1 cellular context compared by ENCODE assay signal in the genomic region with DNA sequence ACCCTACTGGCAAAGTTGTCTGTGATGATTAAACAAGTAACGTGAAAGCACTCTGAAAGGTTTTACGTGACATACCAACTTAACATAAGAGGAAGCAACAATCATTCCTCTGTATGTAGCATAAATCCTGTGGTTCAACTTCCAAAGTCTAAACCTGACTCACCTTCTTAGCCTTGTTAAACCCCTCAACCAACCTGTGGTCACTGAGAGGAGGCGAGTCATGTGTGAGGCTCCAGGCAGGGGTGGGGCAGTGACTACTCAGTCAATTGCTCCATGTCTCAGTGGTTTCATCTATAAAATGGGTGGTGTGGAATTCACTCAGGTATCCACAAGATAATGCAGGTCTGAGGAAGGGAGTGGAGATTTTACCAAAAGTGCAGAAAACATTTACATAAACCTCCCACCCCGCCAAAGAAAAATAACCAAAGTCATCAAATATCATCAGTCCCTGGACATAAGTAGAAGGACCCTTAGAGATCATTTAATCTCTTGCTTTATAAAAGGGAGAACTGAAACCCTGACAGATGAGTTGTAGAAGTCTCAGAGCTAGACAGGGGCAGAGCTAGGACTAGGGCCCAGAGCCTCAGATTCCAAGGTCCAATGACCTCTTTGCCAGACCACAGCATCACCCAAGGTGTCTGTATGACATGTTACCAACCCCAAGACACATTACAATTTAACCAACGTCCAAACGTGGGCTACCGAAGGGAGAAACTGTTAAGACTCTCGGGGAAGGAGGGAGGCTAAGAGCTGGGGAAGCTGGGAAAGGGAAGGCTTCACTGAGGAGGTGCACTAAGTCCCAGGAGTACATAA.
TF ChIP-seq lines count a peak whose summit lies in the region.

No MANE protein-coding gene starts in this region.

TF ChIP-seq in GM12878, 131 proteins besides CTCF, POLR2A, EP300 and RAD21 (continued from another document):
- TF ChIP-seq USF1 (IDR thresholded peaks at IDR 0.05; ENCODE audit: borderline replicate concordance, extremely low read length, insufficient read depth, low read depth, low read length) (no peak), NR2C2 (IDR thresholded peaks at IDR 0.05; ENCODE audit: borderline replicate concordance, control insufficient read depth, insufficient read length, low read depth) (no peak), MXI1 (IDR thresholded peaks at IDR 0.05; ENCODE audit: low read depth, low read length) (peak; percentile 30; the same call in 1 of the 2 replicates), FOS (IDR thresholded peaks at IDR 0.05; ENCODE audit: borderline replicate concordance, extremely low read depth, insufficient read length) (no peak), HDAC6 (IDR thresholded peaks at IDR 0.05; ENCODE audit: unreplicated experiment) (no peak), IKZF2 (IDR thresholded peaks at IDR 0.05) (peak; percentile 90 to 91; a peak in 3 of 4 replicates), ATF7 (IDR thresholded peaks at IDR 0.05; ENCODE audit: low read depth) (peak; percentile 69), SP1 (IDR thresholded peaks at IDR 0.05; ENCODE audit: low read depth, low read length) (no peak), SMAD1 (IDR thresholded peaks at IDR 0.05; ENCODE audit: low read depth, partially characterized antibody) (peak; percentile 71), FOXK2 (IDR thresholded peaks at IDR 0.05) (no peak), SKIL (IDR thresholded peaks at IDR 0.05; ENCODE audit: low read depth, poor library complexity, severe bottlenecking) (peak; percentile 87), ZNF207 (IDR thresholded peaks at IDR 0.05; ENCODE audit: borderline replicate concordance) (no peak), HDAC2 (IDR thresholded peaks at IDR 0.05) (0 out of 2 replicates have a peak, but pooled peaks have one; percentile 66), YBX1 (IDR thresholded peaks at IDR 0.05) (no peak), BRCA1 (IDR thresholded peaks at IDR 0.05; ENCODE audit: low read depth, low read length) (no peak), STAT1 (conservative IDR thresholded peaks at IDR 0.05) (no peak; the same call in 1 of the 2 replicates), ZNF24 (IDR thresholded peaks at IDR 0.05) (0 out of 2 replicates have a peak, but pooled peaks have one; percentile 4), ETV6 (conservative IDR thresholded peaks at IDR 0.05 in 1 of 2, IDR thresholded peaks at IDR 0.05 in 1 of 2; ENCODE audit: borderline replicate concordance in 1 of 2, low read depth in 1 of 2) (peak in 1 of 2 experiments; percentile 33; a peak in 1 of 4 replicates), MTA2 (IDR thresholded peaks at IDR 0.05; ENCODE audit: low read depth) (peak; percentile 76), POLR2AphosphoS5 (IDR thresholded peaks at IDR 0.05; ENCODE audit: low read length) (peak; percentile 80), JUND (IDR thresholded peaks at IDR 0.05; ENCODE audit: low read depth, low read length) (no peak), ZNF384 (IDR thresholded peaks at IDR 0.05; ENCODE audit: borderline replicate concordance, low read depth, low read length) (no peak), POU2F2 (IDR thresholded peaks at IDR 0.05; ENCODE audit: borderline replicate concordance, low read depth, low read length) (peak; percentile 70; the same call in 2 of the 3 replicates), KLF5 (IDR thresholded peaks at IDR 0.05; ENCODE audit: partially characterized antibody) (no peak), SPI1 (IDR thresholded peaks at IDR 0.05; ENCODE audit: borderline replicate concordance, insufficient read depth, low read depth, low read length) (peak; percentile 97), ELK1 (IDR thresholded peaks at IDR 0.05; ENCODE audit: low read depth, low read length) (no peak), GATAD2B (conservative IDR thresholded peaks at IDR 0.05; ENCODE audit: low read depth) (peak; percentile 36; the same call in 1 of the 2 replicates), PAX5 (IDR thresholded peaks at IDR 0.05; ENCODE audit: borderline replicate concordance, low read depth, low read length) (peak; percentile 79), RUNX3 (IDR thresholded peaks at IDR 0.05; ENCODE audit: low read length) (no peak)
- TF ChIP-seq, protein P1, sequence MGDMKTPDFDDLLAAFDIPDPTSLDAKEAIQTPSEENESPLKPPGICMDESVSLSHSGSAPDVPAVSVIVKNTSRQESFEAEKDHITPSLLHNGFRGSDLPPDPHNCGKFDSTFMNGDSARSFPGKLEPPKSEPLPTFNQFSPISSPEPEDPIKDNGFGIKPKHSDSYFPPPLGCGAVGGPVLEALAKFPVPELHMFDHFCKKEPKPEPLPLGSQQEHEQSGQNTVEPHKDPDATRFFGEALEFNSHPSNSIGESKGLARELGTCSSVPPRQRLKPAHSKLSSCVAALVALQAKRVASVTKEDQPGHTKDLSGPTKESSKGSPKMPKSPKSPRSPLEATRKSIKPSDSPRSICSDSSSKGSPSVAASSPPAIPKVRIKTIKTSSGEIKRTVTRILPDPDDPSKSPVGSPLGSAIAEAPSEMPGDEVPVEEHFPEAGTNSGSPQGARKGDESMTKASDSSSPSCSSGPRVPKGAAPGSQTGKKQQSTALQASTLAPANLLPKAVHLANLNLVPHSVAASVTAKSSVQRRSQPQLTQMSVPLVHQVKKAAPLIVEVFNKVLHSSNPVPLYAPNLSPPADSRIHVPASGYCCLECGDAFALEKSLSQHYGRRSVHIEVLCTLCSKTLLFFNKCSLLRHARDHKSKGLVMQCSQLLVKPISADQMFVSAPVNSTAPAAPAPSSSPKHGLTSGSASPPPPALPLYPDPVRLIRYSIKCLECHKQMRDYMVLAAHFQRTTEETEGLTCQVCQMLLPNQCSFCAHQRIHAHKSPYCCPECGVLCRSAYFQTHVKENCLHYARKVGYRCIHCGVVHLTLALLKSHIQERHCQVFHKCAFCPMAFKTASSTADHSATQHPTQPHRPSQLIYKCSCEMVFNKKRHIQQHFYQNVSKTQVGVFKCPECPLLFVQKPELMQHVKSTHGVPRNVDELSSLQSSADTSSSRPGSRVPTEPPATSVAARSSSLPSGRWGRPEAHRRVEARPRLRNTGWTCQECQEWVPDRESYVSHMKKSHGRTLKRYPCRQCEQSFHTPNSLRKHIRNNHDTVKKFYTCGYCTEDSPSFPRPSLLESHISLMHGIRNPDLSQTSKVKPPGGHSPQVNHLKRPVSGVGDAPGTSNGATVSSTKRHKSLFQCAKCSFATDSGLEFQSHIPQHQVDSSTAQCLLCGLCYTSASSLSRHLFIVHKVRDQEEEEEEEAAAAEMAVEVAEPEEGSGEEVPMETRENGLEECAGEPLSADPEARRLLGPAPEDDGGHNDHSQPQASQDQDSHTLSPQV (IDR thresholded peaks at IDR 0.05): no peak
- TF ChIP-seq, protein P2, sequence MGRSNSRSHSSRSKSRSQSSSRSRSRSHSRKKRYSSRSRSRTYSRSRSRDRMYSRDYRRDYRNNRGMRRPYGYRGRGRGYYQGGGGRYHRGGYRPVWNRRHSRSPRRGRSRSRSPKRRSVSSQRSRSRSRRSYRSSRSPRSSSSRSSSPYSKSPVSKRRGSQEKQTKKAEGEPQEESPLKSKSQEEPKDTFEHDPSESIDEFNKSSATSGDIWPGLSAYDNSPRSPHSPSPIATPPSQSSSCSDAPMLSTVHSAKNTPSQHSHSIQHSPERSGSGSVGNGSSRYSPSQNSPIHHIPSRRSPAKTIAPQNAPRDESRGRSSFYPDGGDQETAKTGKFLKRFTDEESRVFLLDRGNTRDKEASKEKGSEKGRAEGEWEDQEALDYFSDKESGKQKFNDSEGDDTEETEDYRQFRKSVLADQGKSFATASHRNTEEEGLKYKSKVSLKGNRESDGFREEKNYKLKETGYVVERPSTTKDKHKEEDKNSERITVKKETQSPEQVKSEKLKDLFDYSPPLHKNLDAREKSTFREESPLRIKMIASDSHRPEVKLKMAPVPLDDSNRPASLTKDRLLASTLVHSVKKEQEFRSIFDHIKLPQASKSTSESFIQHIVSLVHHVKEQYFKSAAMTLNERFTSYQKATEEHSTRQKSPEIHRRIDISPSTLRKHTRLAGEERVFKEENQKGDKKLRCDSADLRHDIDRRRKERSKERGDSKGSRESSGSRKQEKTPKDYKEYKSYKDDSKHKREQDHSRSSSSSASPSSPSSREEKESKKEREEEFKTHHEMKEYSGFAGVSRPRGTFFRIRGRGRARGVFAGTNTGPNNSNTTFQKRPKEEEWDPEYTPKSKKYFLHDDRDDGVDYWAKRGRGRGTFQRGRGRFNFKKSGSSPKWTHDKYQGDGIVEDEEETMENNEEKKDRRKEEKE (IDR thresholded peaks at IDR 0.05): no peak
- TF ChIP-seq, protein P3, sequence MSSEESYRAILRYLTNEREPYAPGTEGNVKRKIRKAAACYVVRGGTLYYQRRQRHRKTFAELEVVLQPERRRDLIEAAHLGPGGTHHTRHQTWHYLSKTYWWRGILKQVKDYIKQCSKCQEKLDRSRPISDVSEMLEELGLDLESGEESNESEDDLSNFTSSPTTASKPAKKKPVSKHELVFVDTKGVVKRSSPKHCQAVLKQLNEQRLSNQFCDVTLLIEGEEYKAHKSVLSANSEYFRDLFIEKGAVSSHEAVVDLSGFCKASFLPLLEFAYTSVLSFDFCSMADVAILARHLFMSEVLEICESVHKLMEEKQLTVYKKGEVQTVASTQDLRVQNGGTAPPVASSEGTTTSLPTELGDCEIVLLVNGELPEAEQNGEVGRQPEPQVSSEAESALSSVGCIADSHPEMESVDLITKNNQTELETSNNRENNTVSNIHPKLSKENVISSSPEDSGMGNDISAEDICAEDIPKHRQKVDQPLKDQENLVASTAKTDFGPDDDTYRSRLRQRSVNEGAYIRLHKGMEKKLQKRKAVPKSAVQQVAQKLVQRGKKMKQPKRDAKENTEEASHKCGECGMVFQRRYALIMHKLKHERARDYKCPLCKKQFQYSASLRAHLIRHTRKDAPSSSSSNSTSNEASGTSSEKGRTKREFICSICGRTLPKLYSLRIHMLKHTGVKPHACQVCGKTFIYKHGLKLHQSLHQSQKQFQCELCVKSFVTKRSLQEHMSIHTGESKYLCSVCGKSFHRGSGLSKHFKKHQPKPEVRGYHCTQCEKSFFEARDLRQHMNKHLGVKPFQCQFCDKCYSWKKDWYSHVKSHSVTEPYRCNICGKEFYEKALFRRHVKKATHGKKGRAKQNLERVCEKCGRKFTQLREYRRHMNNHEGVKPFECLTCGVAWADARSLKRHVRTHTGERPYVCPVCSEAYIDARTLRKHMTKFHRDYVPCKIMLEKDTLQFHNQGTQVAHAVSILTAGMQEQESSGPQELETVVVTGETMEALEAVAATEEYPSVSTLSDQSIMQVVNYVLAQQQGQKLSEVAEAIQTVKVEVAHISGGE (CRISPR knock-in tag; IDR thresholded peaks at IDR 0.05): no peak
